ENCODE assay signal across 34 cellular contexts in genomic region chr9:137015976-137016375, GRCh38.
"Had no signal": no experiment of that assay in that cellular context is flagged by ENCODE, and none has a peak within 500 bp of the region (broad histone marks: within the 10 kb centered on the region; RNA-seq: fewer than 3 reads in every experiment).

No MANE protein-coding gene starts in this region.

- DNase-seq: Karpas-422, Kasumi-1, MG63, MM.1S, MV-4-11, NCI-H1048, NCI-H1092, NCI-H1092 treated with DMSO at 0.1 percent for 48 hours, NCI-H1105, NCI-H1105 treated with DMSO at 0.1 percent for 48 hours, NCI-H1417, NCI-H1417 treated with DMSO at 0.1 percent for 48 hours, NCI-H1436, NCI-H1436 treated with DMSO at 0.1 percent for 48 hours, NCI-H146, NCI-H1694, NCI-H1694 treated with DMSO at 0.1 percent for 48 hours, NCI-H187, NCI-H187 treated with DMSO at 0.1 percent for 48 hours, NCI-H1930, NCI-H2029, NCI-H2029 treated with DMSO at 0.1 percent for 48 hours, NCI-H2081, NCI-H2081 treated with DMSO at 0.1 percent for 48 hours, NCI-H2107, NCI-H2171, NCI-H2171 treated with DMSO at 0.1 percent for 48 hours, NCI-H2227 treated with DMSO at 0.1 percent for 48 hours, NCI-H226, NCI-H345, NCI-H446, NCI-H446 treated with DMSO at 0.1 percent for 48 hours, NCI-H510A, NCI-H510A treated with DMSO at 0.1 percent for 48 hours had no signal

- H3K9me3 ChIP-seq: MG63 had no signal

- H3K36me3 ChIP-seq: MG63 had no signal

- H3K4me3 ChIP-seq: MG63 had no signal
